In genomic region chr17:74853048-74853397, GRCh38 we compare ENCODE assay signal across 1 cellular context.
TF ChIP-seq lines count a peak whose summit lies in the region.

No MANE protein-coding gene starts in this region.

TF ChIP-seq in GM23338, 12 proteins besides CTCF, POLR2A, EP300 and RAD21 (continued from another document):
- TF ChIP-seq POLR2AphosphoS5 (IDR thresholded peaks at IDR 0.05; ENCODE audit: low read depth) (no peak), CREB1 (CRISPR knock-in tag; IDR thresholded peaks at IDR 0.05; ENCODE audit: low read depth) (no peak), NANOG (IDR thresholded peaks at IDR 0.05; ENCODE audit: borderline replicate concordance) (no peak), JUNB (IDR thresholded peaks at IDR 0.05; ENCODE audit: unreplicated experiment) (no peak)
